Comparison of ENCODE assay signal across 8 cellular contexts in the genomic region with DNA sequence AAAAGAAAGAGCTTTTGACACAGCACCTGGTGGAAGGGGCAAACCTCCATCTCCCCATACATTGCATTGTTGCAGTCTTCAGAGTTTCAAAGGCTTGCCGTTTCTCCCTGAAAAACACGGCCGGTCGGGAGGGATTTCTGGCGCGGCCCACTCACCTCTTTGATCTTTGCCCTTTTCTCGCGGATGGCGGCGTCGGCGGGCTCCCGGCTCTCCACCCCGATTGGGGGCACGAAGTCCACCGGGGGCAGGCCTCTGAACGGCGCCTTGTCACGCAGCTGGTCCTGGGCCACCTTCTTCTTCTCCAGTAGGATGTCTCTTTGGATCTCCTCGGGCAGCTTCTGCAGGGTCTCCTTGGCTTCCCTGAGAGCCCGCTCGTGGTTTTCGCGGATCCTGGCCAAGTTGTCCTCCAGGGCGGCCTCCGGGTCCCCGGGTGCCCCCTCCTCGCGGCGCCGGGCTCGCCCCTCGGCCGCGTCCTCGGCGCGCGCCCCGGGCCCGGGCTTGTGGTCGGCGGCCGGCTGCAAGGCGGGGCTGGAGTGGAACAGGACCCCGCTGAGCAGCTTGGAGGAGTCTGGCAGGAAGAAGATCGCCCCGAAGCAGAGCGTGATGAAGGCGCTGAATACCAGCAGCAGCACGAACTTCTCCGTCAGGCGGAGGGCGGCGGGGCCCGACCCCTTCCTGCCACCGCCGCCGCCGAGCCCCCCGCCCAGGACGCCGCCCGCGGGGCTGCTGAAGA. TPM values are rescaled to one million over a fixed set of nuclear protein-coding genes. Genes with fewer than 3 reads are reported as not detected.
A peak's percentile ranks its signal among the peaks of the same experiment; 100 is the strongest.
DNase-seq lines count a peak whose midpoint lies in the region; ATAC-seq and TF ChIP-seq lines count a peak whose summit lies in the region.

No MANE protein-coding gene starts in this region.

- peak overlapping the region; percentile 91 for H3K4me3 Mint-ChIP-seq in activated CD8-positive, alpha-beta T cell treated with anti-CD3 and anti-CD28 coated beads, Interleukin-2, amount 10 ng/mL, durations not matched to agents 7 days and 5 days
- peak overlapping the region; percentile 89 for H3K4me3 Mint-ChIP-seq in endodermal cell
- H3K4me3 Mint-ChIP-seq in naive B cell = peak overlapping the region; percentile 85 to 100 (median 94)

- POLR2A ChIA-PET in activated CD8-positive, alpha-beta T cell treated with anti-CD3 and anti-CD28 coated beads, Interleukin-2, amount 10 ng/mL, durations not matched to agents 7 days and 5 days (lab: Charles Lee) = interaction anchor here (0.8 to 3.1 kb wide), 6 partner anchors 26 to 538 kb away, joined by 3 to 44 read pairs (median 4); no protein-coding TSS in a partner anchor

- intact Hi-C loops in tibial artery (cut with DNase I; ENCODE audit: low total_unique reads) = loop anchor here (10.0 kb wide), 1 partner anchor 224 kb away; no protein-coding TSS in a partner anchor

- peak; percentile 21 for DNase-seq in GM19238 (ENCODE audit: insufficient read length, low spot score)
- peak; percentile 48 for DNase-seq in HuH-7.5 (ENCODE audit: low spot score)
- DNase-seq in activated CD8-positive, alpha-beta T cell treated with anti-CD3 and anti-CD28 coated beads, Interleukin-2, amount 10 ng/mL, durations not matched to agents 7 days and 5 days = peak; percentile 53
- DNase-seq in endodermal cell = peak; percentile 83
- DNase-seq in naive B cell = peak; percentile 36
- DNase-seq in tibial artery = peak; percentile 25 to 69
- no peak for DNase-seq in NCI-H1092 treated with DMSO at 0.1 percent for 48 hours (lab: John Stamatoyannopoulos, UW)

- H3K9ac ChIP-seq in endodermal cell (ENCODE audit: extremely low read depth, low read length, poor library complexity, severe bottlenecking) = peak overlapping the region; percentile 40

- WGBS in endodermal cell (ENCODE audit: insufficient coverage in 1 of 2, insufficient read length in 1 of 2), 2 experiments = 0 to 1% methylated on average over 23 to 65 of the region's 65 CpGs

- H3K4me1 Mint-ChIP-seq in activated CD8-positive, alpha-beta T cell treated with anti-CD3 and anti-CD28 coated beads, Interleukin-2, amount 10 ng/mL, durations not matched to agents 7 days and 5 days (ENCODE audit: low read depth) = peaks cover 53% of the 10 kb centered on the region
- peaks cover 42% of the 10 kb centered on the region for H3K4me1 Mint-ChIP-seq in endodermal cell
- H3K4me1 Mint-ChIP-seq in naive B cell = peaks cover 34 to 59% (median 48%) of the 10 kb centered on the region in 3 donors

- TF ChIP-seq CTCF in endodermal cell (conservative IDR thresholded peaks at IDR 0.05) = no peak
- no peak for TF ChIP-seq CTCF in tibial artery (IDR thresholded peaks at IDR 0.05)

- peaks cover 19% of the 10 kb centered on the region for H3K4me1 ChIP-seq in ACC112 (ENCODE audit: control insufficient read depth, insufficient read depth, low read length, unreplicated experiment)
- peaks cover 3% of the 10 kb centered on the region for H3K4me1 ChIP-seq in endodermal cell (ENCODE audit: control insufficient read depth, insufficient read depth, low read length)
- H3K4me1 ChIP-seq in tibial artery = peaks cover 0 to 65% (median 14%) of the 10 kb centered on the region in 4 donors

- no peak overlapping the region for H3K27ac ChIP-seq in ACC112 (ENCODE audit: low read depth, low read length)
- H3K27ac ChIP-seq in endodermal cell (ENCODE audit: low read depth, low read length) = no peak overlapping the region
- H3K27ac ChIP-seq in tibial artery = peak overlapping the region; percentile 93 to 99

- H3K27me3 ChIP-seq in ACC112 (ENCODE audit: insufficient read depth, low read length) = no peaks in the 10 kb centered on the region
- H3K27me3 ChIP-seq in endodermal cell (ENCODE audit: control insufficient read depth, insufficient read depth, low read length, poor library complexity, severe bottlenecking) = no peaks in the 10 kb centered on the region
- no peaks in the 10 kb centered on the region for H3K27me3 ChIP-seq in tibial artery

- peak overlapping the region; percentile 80 for H3K4me3 ChIP-seq in ACC112 (ENCODE audit: low read depth, low read length)
- peak overlapping the region; percentile 87 for H3K4me3 ChIP-seq in endodermal cell (ENCODE audit: low read length)
- H3K4me3 ChIP-seq in tibial artery = peak overlapping the region; percentile 73 to 91

- peak overlapping the region; percentile 51 for H2AFZ ChIP-seq in ACC112 (ENCODE audit: low read length, unreplicated experiment)

- no peaks in the 10 kb centered on the region for H3K27me3 Mint-ChIP-seq in activated CD8-positive, alpha-beta T cell treated with anti-CD3 and anti-CD28 coated beads, Interleukin-2, amount 10 ng/mL, durations not matched to agents 7 days and 5 days (ENCODE audit: low read depth)
- H3K27me3 Mint-ChIP-seq in endodermal cell (ENCODE audit: insufficient read depth) = no peaks in the 10 kb centered on the region
- no peaks in the 10 kb centered on the region for H3K27me3 Mint-ChIP-seq in naive B cell

- no peaks in the 10 kb centered on the region for H3K9me3 Mint-ChIP-seq in activated CD8-positive, alpha-beta T cell treated with anti-CD3 and anti-CD28 coated beads, Interleukin-2, amount 10 ng/mL, durations not matched to agents 7 days and 5 days (ENCODE audit: insufficient read depth)
- H3K9me3 Mint-ChIP-seq in endodermal cell (no peaks in the 10 kb centered on the region), naive B cell (no peaks in the 10 kb centered on the region)

- peak overlapping the region; percentile 86 for H3K27ac Mint-ChIP-seq in activated CD8-positive, alpha-beta T cell treated with anti-CD3 and anti-CD28 coated beads, Interleukin-2, amount 10 ng/mL, durations not matched to agents 7 days and 5 days
- peak overlapping the region; percentile 44 for H3K27ac Mint-ChIP-seq in endodermal cell
- H3K27ac Mint-ChIP-seq in naive B cell = peak overlapping the region in 5 of 6 donors; percentile 57 to 94 (median 69)

- CTCF ChIA-PET in activated CD8-positive, alpha-beta T cell treated with anti-CD3 and anti-CD28 coated beads, Interleukin-2, amount 10 ng/mL, durations not matched to agents 7 days and 5 days (lab: Charles Lee) = interaction anchor here (1.8 to 3.2 kb wide), 5 partner anchors 12 to 219 kb away, joined by 8 to 48 read pairs (median 14); no protein-coding TSS in a partner anchor

- no peaks in the 10 kb centered on the region for H3K9me3 ChIP-seq in endodermal cell (ENCODE audit: control insufficient read depth, low read length)
- no peaks in the 10 kb centered on the region for H3K9me3 ChIP-seq in tibial artery

- H3K36me3 Mint-ChIP-seq in activated CD8-positive, alpha-beta T cell treated with anti-CD3 and anti-CD28 coated beads, Interleukin-2, amount 10 ng/mL, durations not matched to agents 7 days and 5 days (ENCODE audit: low read depth) = peaks cover 23% of the 10 kb centered on the region
- H3K36me3 Mint-ChIP-seq in endodermal cell (ENCODE audit: low read depth) (peaks cover 22% of the 10 kb centered on the region), naive B cell (no peaks in the 10 kb centered on the region)

- peak; percentile 3 for ATAC-seq in activated CD8-positive, alpha-beta T cell treated with anti-CD3 and anti-CD28 coated beads, Interleukin-2, amount 10 ng/mL, durations not matched to agents 7 days and 5 days
- ATAC-seq in naive B cell (ENCODE audit: low read depth in 2 of 2) = no peak

- no peaks in the 10 kb centered on the region for H3K36me3 ChIP-seq in ACC112 (ENCODE audit: insufficient read depth, low read length)
- H3K36me3 ChIP-seq in endodermal cell (ENCODE audit: control insufficient read depth, insufficient read depth, low read length) = peaks cover 6% of the 10 kb centered on the region
- no peaks in the 10 kb centered on the region for H3K36me3 ChIP-seq in tibial artery

- peaks cover 34% of the 10 kb centered on the region for H3K79me2 ChIP-seq in ACC112 (ENCODE audit: control insufficient read depth, insufficient read depth, low read length, unreplicated experiment)

RNA-seq across cellular contexts. Expression of a gene that starts 1.1 kb away (rescaled TPM):
- total RNA-seq in activated CD8-positive, alpha-beta T cell treated with anti-CD3 and anti-CD28 coated beads, Interleukin-2, amount 10 ng/mL, durations not matched to agents 7 days and 5 days = 10 to 100 TPM; 13.7 to 13.9 TPM
- total RNA-seq in endodermal cell = 10 to 100 TPM; 41.7 to 43.7 TPM
- polyA plus RNA-seq in endodermal cell (2013, experiment 1 of 2) = 10.5 TPM
- polyA plus RNA-seq in endodermal cell (2013, experiment 2 of 2) = 11.9 TPM
- polyA plus RNA-seq in naive B cell (ENCODE audit: low read depth in 6 of 6) = 10 to 100 TPM; 14.2 to 23.1 (median 19.0) TPM

Comparison
In these comparisons a context has a peak if more than half of its experiments do, and no peak if none do; other contexts are left out.
1. H3K27ac ChIP-seq: peak in tibial artery (2 of 2); none in ACC112 (single experiment) and endodermal cell (single experiment).
2. Peak in every context shown above with its lines, with median percentiles within 50 percentile points of each other: H3K4me3 ChIP-seq, H3K27ac Mint-ChIP-seq and H3K4me3 Mint-ChIP-seq.